In the genomic region with DNA sequence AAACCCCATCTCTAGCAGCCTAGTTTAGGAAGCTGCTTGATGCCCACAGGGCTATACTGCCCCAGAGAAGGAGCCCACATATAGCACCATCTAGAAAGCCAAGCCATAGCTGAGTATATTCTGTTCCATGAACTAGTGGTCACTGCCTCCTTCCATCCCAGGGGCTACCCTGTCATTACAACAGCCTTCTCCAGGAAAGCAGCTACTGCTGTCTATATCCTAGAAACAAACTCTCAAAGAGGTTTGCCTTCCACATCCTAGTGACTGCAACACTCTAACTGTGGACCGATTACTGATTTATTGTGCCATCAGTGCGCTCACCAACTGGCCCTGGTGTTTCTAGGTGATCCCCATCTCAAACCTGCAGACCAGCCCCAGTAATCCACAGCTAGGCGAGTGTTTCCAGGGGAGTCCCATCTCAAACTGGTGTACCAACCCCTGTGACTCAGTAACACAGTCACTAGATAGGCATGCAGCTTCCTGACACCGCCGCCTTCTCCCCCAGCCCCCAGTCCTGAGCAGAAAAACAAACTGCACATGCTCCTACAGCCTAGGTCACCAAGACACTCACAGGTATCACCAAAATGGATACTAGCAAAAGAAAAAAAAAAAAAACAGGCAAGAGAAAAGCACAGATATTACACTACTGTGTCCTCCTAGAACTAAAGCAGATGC, we compare ENCODE assay signal across 15 cellular contexts. TPM values are rescaled to one million over a fixed set of nuclear protein-coding genes. Genes with fewer than 3 reads are reported as not detected.
A peak's percentile ranks its signal among the peaks of the same experiment; 100 is the strongest.
DNase-seq lines count a peak whose midpoint lies in the region; ATAC-seq and TF ChIP-seq lines count a peak whose summit lies in the region.
"Had no signal": no experiment of that assay in that cellular context is flagged by ENCODE, and none has a peak within 500 bp of the region (broad histone marks: within the 10 kb centered on the region; RNA-seq: fewer than 3 reads in every experiment).

No MANE protein-coding gene starts in this region.

- peak; percentile 90 for DNase-seq in Daoy (ENCODE audit: low read depth)
- peak; percentile 82 for DNase-seq in LHCN-M2 (ENCODE audit: low read depth)
- DNase-seq in choroid plexus epithelial cell (ENCODE audit: low read depth): peak; percentile 87
- DNase-seq in gastrocnemius medialis: no peak
- no peak for DNase-seq in stimulated activated effector memory CD8-positive, alpha-beta T cell treated with anti-CD3 and anti-CD28 coated beads, Interleukin-12 subunit alpha, Interleukin-12 subunit beta, amount 100 ng/mL, for 72 hours (ENCODE audit: low spot score in 2 of 2)
- DNase-seq in AML-193 (lab: John Stamatoyannopoulos, UW): no peak
- DNase-seq: activated CD8-positive, alpha-beta memory T cell treated with anti-CD3 and anti-CD28 coated beads for 24 hours; DND-41; immature natural killer cell; NCI-H1048; right cardiac atrium; SHP77 had no signal

- H3K27ac ChIP-seq in mesodermal cell (ENCODE audit: low read depth, low read length, severe bottlenecking) (peak overlapping the region; percentile 53), gastrocnemius medialis (no peak overlapping the region)

- TF ChIP-seq CTCF in choroid plexus epithelial cell (conservative IDR thresholded peaks at IDR 0.05; ENCODE audit: low read depth, low read length): no peak
- TF ChIP-seq CTCF in gastrocnemius medialis (IDR thresholded peaks at IDR 0.05 in 4 of 5, conservative IDR thresholded peaks at IDR 0.05 in 1 of 5): no peak

- peaks cover 2% of the 10 kb centered on the region for H3K9me3 ChIP-seq in mesodermal cell (ENCODE audit: control insufficient read depth, low read length)
- no peaks in the 10 kb centered on the region for H3K9me3 ChIP-seq in gastrocnemius medialis

- no peak for TF ChIP-seq POLR2A in gastrocnemius medialis (IDR thresholded peaks at IDR 0.05)

- H3K4me3 ChIP-seq in choroid plexus epithelial cell (ENCODE audit: low read depth, low read length): no peak overlapping the region
- H3K4me3 ChIP-seq in mesodermal cell (ENCODE audit: extremely low read depth, insufficient read depth, low read length, poor library complexity, severe bottlenecking): no peak overlapping the region
- H3K4me3 ChIP-seq in gastrocnemius medialis: no peak overlapping the region

- H3K4me1 Mint-ChIP-seq in stimulated activated effector memory CD8-positive, alpha-beta T cell treated with anti-CD3 and anti-CD28 coated beads, Interleukin-12 subunit alpha, Interleukin-12 subunit beta, amount 100 ng/mL, for 72 hours: peaks cover 36% of the 10 kb centered on the region

- H3K36me3 ChIP-seq in mesodermal cell (ENCODE audit: control insufficient read depth, insufficient read depth, low read length): peaks cover 31% of the 10 kb centered on the region
- peaks cover 0 to 15% of the 10 kb centered on the region in 2 donors for H3K36me3 ChIP-seq in gastrocnemius medialis

- ATAC-seq in gastrocnemius medialis (no peak), HG02642 (IDR thresholded peaks at IDR 0.05; ENCODE audit: poor library complexity, unreplicated experiment) (no peak)
- ATAC-seq in stimulated activated effector memory CD8-positive, alpha-beta T cell treated with anti-CD3 and anti-CD28 coated beads, Interleukin-12 subunit alpha, Interleukin-12 subunit beta, amount 100 ng/mL, for 72 hours: no peak

- WGBS in mesodermal cell (ENCODE audit: insufficient coverage in 2 of 2), 2 experiments: 80 to 93% methylated on average over 3 to 5 of the region's 5 CpGs

- no peak overlapping the region for H3K4me3 Mint-ChIP-seq in stimulated activated effector memory CD8-positive, alpha-beta T cell treated with anti-CD3 and anti-CD28 coated beads, Interleukin-12 subunit alpha, Interleukin-12 subunit beta, amount 100 ng/mL, for 72 hours
- H3K4me3 Mint-ChIP-seq: central memory CD8-positive, alpha-beta T cell; immature natural killer cell had no signal

- H3K4me1 ChIP-seq in mesodermal cell (ENCODE audit: control insufficient read depth, insufficient read depth, low read length, poor library complexity, severe bottlenecking) (peaks cover 24% of the 10 kb centered on the region), gastrocnemius medialis (no peaks in the 10 kb centered on the region)

- H3K27ac Mint-ChIP-seq in stimulated activated effector memory CD8-positive, alpha-beta T cell treated with anti-CD3 and anti-CD28 coated beads, Interleukin-12 subunit alpha, Interleukin-12 subunit beta, amount 100 ng/mL, for 72 hours: no peak overlapping the region
- H3K27ac Mint-ChIP-seq: immature natural killer cell had no signal

- in situ Hi-C loops in gastrocnemius medialis (cut with MboI; ENCODE audit: low sequenced_read_pairs in 4 of 4): no loop called here

- peaks cover 2% of the 10 kb centered on the region for H3K9me3 Mint-ChIP-seq in stimulated activated effector memory CD8-positive, alpha-beta T cell treated with anti-CD3 and anti-CD28 coated beads, Interleukin-12 subunit alpha, Interleukin-12 subunit beta, amount 100 ng/mL, for 72 hours
- H3K9me3 Mint-ChIP-seq: central memory CD8-positive, alpha-beta T cell; immature natural killer cell had no signal

- H3K36me3 Mint-ChIP-seq in stimulated activated effector memory CD8-positive, alpha-beta T cell treated with anti-CD3 and anti-CD28 coated beads, Interleukin-12 subunit alpha, Interleukin-12 subunit beta, amount 100 ng/mL, for 72 hours: peaks cover 38% of the 10 kb centered on the region

- intact Hi-C loops in gastrocnemius medialis (cut with DNase I; ENCODE audit: low total_unique reads): no loop called here

- H3K27me3 ChIP-seq in gastrocnemius medialis: no peaks in the 10 kb centered on the region

RNA-seq across cellular contexts. Expression of a gene that starts 14.8 kb away (rescaled TPM):
- total RNA-seq in Daoy (2014; rRNA removed; shearing (Covaris generic)): 109 and 118 TPM in 2 replicates
- total RNA-seq in LHCN-M2 (2014; rRNA removed) (94.8 and 96.6 TPM in 2 replicates), gastrocnemius medialis (10 to 100 TPM; 26.6 to 28.0 (median 26.9) TPM)
- polyA plus RNA-seq in LHCN-M2 (2012): 31.9 TPM
- 74.1 TPM for polyA plus RNA-seq in mesodermal cell (2013, experiment 1 of 2)
- polyA plus RNA-seq in mesodermal cell (2013, experiment 2 of 2): 74.3 TPM

Comparison
In these comparisons a context has a peak if more than half of its experiments do, and no peak if none do; other contexts are left out.
1. DNase-seq: peak in Daoy (single experiment), LHCN-M2 (single experiment) and choroid plexus epithelial cell (single experiment); none in gastrocnemius medialis (0 of 2), stimulated activated effector memory CD8-positive, alpha-beta T cell treated with anti-CD3 and anti-CD28 coated beads, Interleukin-12 subunit alpha, Interleukin-12 subunit beta, amount 100 ng/mL, for 72 hours (0 of 2) and AML-193 (0 of 2).